In the genomic region with DNA sequence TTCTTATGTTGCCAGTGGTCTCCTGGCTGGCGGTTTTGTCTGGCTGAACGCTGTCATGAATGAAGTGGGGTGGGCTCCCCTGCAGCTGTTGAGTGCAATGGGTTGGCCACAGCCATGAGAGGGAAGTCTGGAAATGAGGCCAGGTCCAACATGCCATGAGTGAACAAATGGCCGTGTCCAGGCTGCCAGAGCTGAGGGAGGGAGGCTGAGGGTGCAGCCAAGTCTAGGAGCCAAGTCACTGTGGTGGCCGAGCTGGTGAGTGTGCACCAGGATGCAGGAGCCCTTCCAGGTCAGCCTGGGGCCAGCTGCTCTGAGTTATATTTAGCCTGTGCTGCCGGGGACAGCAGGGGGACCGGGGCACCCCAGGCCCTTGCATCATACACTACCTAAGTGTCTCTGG, we compare ENCODE assay signal across 20 cellular contexts. TPM values are rescaled to one million over a fixed set of nuclear protein-coding genes. Genes with fewer than 3 reads are reported as not detected.
DNase-seq lines count a peak whose midpoint lies in the region; ATAC-seq and TF ChIP-seq lines count a peak whose summit lies in the region.
"Had no signal": no experiment of that assay in that cellular context is flagged by ENCODE, and none has a peak within 500 bp of the region (broad histone marks: within the 10 kb centered on the region; RNA-seq: fewer than 3 reads in every experiment).

No MANE protein-coding gene starts in this region.

- 38 to 40% methylated on average over 6 of the region's 6 CpGs for WGBS in heart right ventricle, 2 donors
- WGBS in neuronal stem cell (ENCODE audit: extremely low coverage in 2 of 2, insufficient read length in 2 of 2, insufficient replicate concordance in 1 of 2), 2 donors: no CpG with 5 or more reads among the region's 6 CpGs

- peak overlapping the region; percentile 12 for H3K23ac ChIP-seq in neuronal stem cell (ENCODE audit: low read depth, low read length, poor library complexity)

- H2BK15ac ChIP-seq in neuronal stem cell (ENCODE audit: low read length): no peak overlapping the region

- H3K79me1 ChIP-seq in neuronal stem cell (ENCODE audit: low read depth, low read length): no peaks in the 10 kb centered on the region

- CTCF ChIA-PET in HEK293T (lab: Yijun Ruan, JAX): no interaction called here

- no peak overlapping the region for H2AK5ac ChIP-seq in neuronal stem cell (ENCODE audit: low read depth, low read length)

- H3K9ac ChIP-seq in neuronal stem cell (ENCODE audit: low read depth, low read length, poor library complexity): no peak overlapping the region
- H3K9ac ChIP-seq: GM23248 had no signal

- peak; percentile 79 to 97 (median 94) for ATAC-seq in heart right ventricle
- no peak for ATAC-seq in HG02852 (IDR thresholded peaks at IDR 0.05; ENCODE audit: unreplicated experiment)
- ATAC-seq: A549 had no signal

- POLR2A ChIA-PET in HEK293T (lab: Yijun Ruan, JAX): no interaction called here

- H3K4me3 ChIP-seq in WERI-Rb-1 (ENCODE audit: low read depth, low read length): no peak overlapping the region
- H3K4me3 ChIP-seq in heart right ventricle: no peak overlapping the region
- no peak overlapping the region for H3K4me3 ChIP-seq in neuronal stem cell (ENCODE audit: low read length in 2 of 2)
- H3K4me3 ChIP-seq: A549, GM23248, PC-9 had no signal

- peaks cover 3% of the 10 kb centered on the region for H3K9me3 ChIP-seq in WERI-Rb-1 (ENCODE audit: severe bottlenecking)
- H3K9me3 ChIP-seq in heart right ventricle: no peaks in the 10 kb centered on the region
- no peaks in the 10 kb centered on the region for H3K9me3 ChIP-seq in neuronal stem cell (replicated peaks in 1 of 2; ENCODE audit: control insufficient read depth in 2 of 2, insufficient read depth in 1 of 2, low read depth in 1 of 2, low read length in 2 of 2)
- H3K9me3 ChIP-seq: A549 had no signal

- peak overlapping the region; percentile 5 for H4K91ac ChIP-seq in neuronal stem cell (ENCODE audit: low read depth, low read length, poor library complexity)

- no peaks in the 10 kb centered on the region for H3K27me3 ChIP-seq in WERI-Rb-1 (ENCODE audit: insufficient read depth, low read depth, severe bottlenecking)
- H3K27me3 ChIP-seq in heart right ventricle: peaks cover 0 to 25% (median 9%) of the 10 kb centered on the region in 7 donors
- H3K27me3 ChIP-seq in neuronal stem cell (ENCODE audit: control insufficient read depth in 3 of 3, insufficient read depth in 3 of 3, low read depth in 1 of 3, low read length in 3 of 3): peaks cover 0 to 9% (median 0%) of the 10 kb centered on the region in 3 experiments

- in situ Hi-C loops in G401 (cut with HindIII; ENCODE audit: low sequenced_read_pairs): no loop called here

- no peak overlapping the region for H3K14ac ChIP-seq in neuronal stem cell (ENCODE audit: low read length)

- H2AFZ ChIP-seq in neuronal stem cell (ENCODE audit: low read length): no peak overlapping the region
- H2AFZ ChIP-seq: GM23248, PC-9 had no signal

- H3K4me1 ChIP-seq in heart right ventricle (peaks cover 0 to 8% (median 4%) of the 10 kb centered on the region in 9 donors), neuronal stem cell (ENCODE audit: control insufficient read depth in 2 of 2, insufficient read depth in 1 of 2, low read depth in 1 of 2, low read length in 2 of 2) (peaks cover 2 to 16% of the 10 kb centered on the region in 2 donors)
- H3K4me1 ChIP-seq: A549 had no signal

- no peak overlapping the region for H3K4ac ChIP-seq in neuronal stem cell (ENCODE audit: low read length)

- peak overlapping the region; percentile 12; the same call in 1 of the 2 replicates for H3K27ac ChIP-seq in WERI-Rb-1
- no peak overlapping the region for H3K27ac ChIP-seq in heart right ventricle
- no peak overlapping the region for H3K27ac ChIP-seq in neuronal stem cell (replicated peaks; ENCODE audit: low read length)
- H3K27ac ChIP-seq: A549, GM23248, PC-9 had no signal

- no peak overlapping the region for H3K4me2 ChIP-seq in neuronal stem cell (ENCODE audit: insufficient read depth, low read length, poor library complexity, severe bottlenecking)
- H3K4me2 ChIP-seq: A549, PC-9 had no signal

- peak overlapping the region; percentile 27 for H3K18ac ChIP-seq in neuronal stem cell (ENCODE audit: low read length)

- intact Hi-C loops in heart right ventricle (cut with DNase I): loop anchor here in 2 of 10 donors (2.0 to 10.0 kb wide), 2 partner anchors 31 to 183 kb away; partner anchors contain the start of gene PLXNA1 (in 1 of the 2)

- no peak overlapping the region for H2BK12ac ChIP-seq in neuronal stem cell (ENCODE audit: low read length)

- H2BK120ac ChIP-seq in neuronal stem cell (ENCODE audit: low read depth, low read length): no peak overlapping the region

- H3K36me3 ChIP-seq in WERI-Rb-1 (no peaks in the 10 kb centered on the region; the same call in 1 of the 2 replicates), heart right ventricle (no peaks in the 10 kb centered on the region), neuronal stem cell (replicated peaks in 1 of 2; ENCODE audit: control insufficient read depth in 2 of 2, insufficient read depth in 2 of 2, low read length in 2 of 2) (no peaks in the 10 kb centered on the region)

- peak; percentile 98 for DNase-seq in G401 (ENCODE audit: low spot score)
- DNase-seq in WERI-Rb-1: peak; percentile 72
- peak; percentile 55 to 58 for DNase-seq in heart right ventricle
- no peak for DNase-seq in neuronal stem cell (ENCODE audit: low spot score)
- DNase-seq in NCI-H226: no peak
- DNase-seq in HEK293T (ENCODE audit: extremely low spot score): no peak
- DNase-seq in NCI-H1417 treated with DMSO at 0.1 percent for 48 hours (lab: John Stamatoyannopoulos, UW): no peak
- DNase-seq: AML-193; CD4-positive, CD25-positive, alpha-beta regulatory T cell; DMS79 treated with DMSO at 0.1 percent for 48 hours; GDM1; GM23248; MV-4-11; NCI-H748 treated with DMSO at 0.1 percent for 48 hours; PC-9 had no signal

- H2BK5ac ChIP-seq in neuronal stem cell (ENCODE audit: low read length): no peak overlapping the region

- H4K8ac ChIP-seq in neuronal stem cell (ENCODE audit: low read depth, low read length): no peak overlapping the region

- no peak for TF ChIP-seq CTCF in WERI-Rb-1 (IDR thresholded peaks at IDR 0.05; ENCODE audit: low read depth, low read length)
- TF ChIP-seq CTCF in heart right ventricle (IDR thresholded peaks at IDR 0.05): no peak

TF ChIP-seq in HEK293T, 16 proteins besides CTCF, POLR2A, EP300 and RAD21:
- TF ChIP-seq SUZ12 (IDR thresholded peaks at IDR 0.05) (no peak), LEF1 (IDR thresholded peaks at IDR 0.05; ENCODE audit: borderline replicate concordance) (no peak), HDGF (IDR thresholded peaks at IDR 0.05; ENCODE audit: borderline replicate concordance) (no peak), ZNF384 (IDR thresholded peaks at IDR 0.05) (no peak), FOXK2 (IDR thresholded peaks at IDR 0.05) (no peak), TARDBP (IDR thresholded peaks at IDR 0.05) (no peak), PKNOX1 (IDR thresholded peaks at IDR 0.05) (no peak), ELF4 (IDR thresholded peaks at IDR 0.05) (no peak), ARNT (IDR thresholded peaks at IDR 0.05) (no peak), L3MBTL2 (conservative IDR thresholded peaks at IDR 0.05) (no peak), SP1 (IDR thresholded peaks at IDR 0.05) (no peak), NFRKB (IDR thresholded peaks at IDR 0.05) (no peak), CTBP1 (IDR thresholded peaks at IDR 0.05; ENCODE audit: borderline replicate concordance) (no peak), BHLHE40 (IDR thresholded peaks at IDR 0.05; ENCODE audit: borderline replicate concordance) (no peak)

RNA-seq across cellular contexts. Expression of gene PRR23E, which starts 24.7 kb away (rescaled TPM):
- total RNA-seq in G401 (2014; rRNA removed; shearing (Covaris generic)): not detected in 2 replicates
- not detected for total RNA-seq in heart right ventricle
- not detected for polyA plus RNA-seq in heart right ventricle
- not detected for polyA plus RNA-seq in neuronal stem cell (2013, experiment 1 of 2)
- not detected for polyA plus RNA-seq in neuronal stem cell (2013, experiment 2 of 2)
- total RNA-seq: CD4-positive, CD25-positive, alpha-beta regulatory T cell; GM23248; HT1080; LHCN-M2; PC-9 had no signal
- polyA plus RNA-seq: A549; CD4-positive, CD25-positive, alpha-beta regulatory T cell; GM23248; IgD-negative memory B cell had no signal

Comparison
In these comparisons a context has a peak if more than half of its experiments do, and no peak if none do; other contexts are left out.
1. DNase-seq: peak in G401 (single experiment), WERI-Rb-1 (single experiment) and heart right ventricle (2 of 2); none in neuronal stem cell (single experiment), NCI-H226 (single experiment), HEK293T (single experiment) and NCI-H1417 treated with DMSO at 0.1 percent for 48 hours (single experiment).